ENCODE assay signal across 1 cellular context in genomic region chr10:43229208-43230061, GRCh38.
A peak's percentile ranks its signal among the peaks of the same experiment; 100 is the strongest.
TF ChIP-seq lines count a peak whose summit lies in the region.

No MANE protein-coding gene starts in this region.

TF ChIP-seq in HEK293, 187 proteins besides CTCF, POLR2A, EP300 and RAD21 (continued from another document and continues in another):
- TF ChIP-seq PATZ1 (tag by site-specific recombination; IDR thresholded peaks at IDR 0.05) (no peak), ZNF433 (tag by site-specific recombination; IDR thresholded peaks at IDR 0.05; ENCODE audit: low read depth) (no peak), GFI1B (tag by site-specific recombination; IDR thresholded peaks at IDR 0.05) (no peak), GLI4 (tag by site-specific recombination; IDR thresholded peaks at IDR 0.05) (no peak), SP2 (tag by site-specific recombination; IDR thresholded peaks at IDR 0.05) (peak; percentile 55), ZNF658 (tag by site-specific recombination; IDR thresholded peaks at IDR 0.05) (no peak), ZNF830 (tag by site-specific recombination; IDR thresholded peaks at IDR 0.05; ENCODE audit: low read depth) (no peak), ZNF18 (tag by site-specific recombination; IDR thresholded peaks at IDR 0.05) (no peak), ZBTB21 (tag by site-specific recombination; IDR thresholded peaks at IDR 0.05) (no peak), ZBTB20 (tag by site-specific recombination; IDR thresholded peaks at IDR 0.05) (peak; percentile 21; the same call in 1 of the 2 replicates), ZNF24 (tag by site-specific recombination; IDR thresholded peaks at IDR 0.05) (no peak), ZSCAN4 (tag by site-specific recombination; IDR thresholded peaks at IDR 0.05) (no peak), HIC1 (tag by site-specific recombination; IDR thresholded peaks at IDR 0.05) (no peak; the same call in 1 of the 2 replicates), ZNF23 (tag by site-specific recombination; IDR thresholded peaks at IDR 0.05; ENCODE audit: borderline replicate concordance) (no peak), EGR2 (tag by site-specific recombination; IDR thresholded peaks at IDR 0.05; ENCODE audit: low read depth) (peak; percentile 28; the same call in 1 of the 2 replicates), GLIS2 (tag by site-specific recombination; IDR thresholded peaks at IDR 0.05) (peak; percentile 82), ZNF394 (tag by site-specific recombination; IDR thresholded peaks at IDR 0.05; ENCODE audit: borderline replicate concordance) (no peak; the same call in 1 of the 2 replicates), PBX3 (CRISPR knock-in tag; IDR thresholded peaks at IDR 0.05) (peak; percentile 9; the same call in 1 of the 2 replicates), TRIM28 (IDR thresholded peaks at IDR 0.05; ENCODE audit: borderline replicate concordance, low read length) (no peak), SCRT2 (tag by site-specific recombination; IDR thresholded peaks at IDR 0.05) (peak; percentile 99), ZFP3 (tag by site-specific recombination; IDR thresholded peaks at IDR 0.05; ENCODE audit: low read depth) (peak; percentile 79), ZNF488 (tag by site-specific recombination; IDR thresholded peaks at IDR 0.05) (no peak), ZNF549 (tag by site-specific recombination; IDR thresholded peaks at IDR 0.05) (no peak), KLF7 (tag by site-specific recombination; IDR thresholded peaks at IDR 0.05; ENCODE audit: borderline replicate concordance) (no peak), ZNF660 (tag by site-specific recombination; IDR thresholded peaks at IDR 0.05) (no peak), ZNF558 (tag by site-specific recombination; IDR thresholded peaks at IDR 0.05) (no peak), ZNF184 (tag by site-specific recombination; IDR thresholded peaks at IDR 0.05) (no peak), ZNF155 (tag by site-specific recombination; IDR thresholded peaks at IDR 0.05) (no peak), ZNF26 (tag by site-specific recombination; IDR thresholded peaks at IDR 0.05) (no peak), ZSCAN5A (tag by site-specific recombination; IDR thresholded peaks at IDR 0.05) (no peak), ZNF521 (tag by site-specific recombination; IDR thresholded peaks at IDR 0.05) (no peak), ZNF704 (tag by site-specific recombination; IDR thresholded peaks at IDR 0.05) (no peak), SP3 (tag by site-specific recombination; IDR thresholded peaks at IDR 0.05) (peak; percentile 64), ZNF302 (tag by site-specific recombination; IDR thresholded peaks at IDR 0.05; ENCODE audit: low read depth) (no peak), HOXC10 (CRISPR knock-in tag; IDR thresholded peaks at IDR 0.05) (no peak), ZNF335 (tag by site-specific recombination; conservative IDR thresholded peaks at IDR 0.05) (peak; percentile 76), ZNF391 (tag by site-specific recombination; IDR thresholded peaks at IDR 0.05; ENCODE audit: borderline replicate concordance, low read depth) (no peak), ZFHX2 (tag by site-specific recombination; conservative IDR thresholded peaks at IDR 0.05) (peak; percentile 54; the same call in 1 of the 2 replicates), ZNF677 (tag by site-specific recombination; IDR thresholded peaks at IDR 0.05) (0 out of 2 replicates have a peak, but pooled peaks have one; percentile 27), ZNF645 (tag by site-specific recombination; IDR thresholded peaks at IDR 0.05) (no peak), KLF17 (tag by site-specific recombination; IDR thresholded peaks at IDR 0.05) (no peak), ZNF19 (tag by site-specific recombination; IDR thresholded peaks at IDR 0.05; ENCODE audit: low read depth) (no peak), ZIC2 (tag by site-specific recombination; IDR thresholded peaks at IDR 0.05) (0 out of 2 replicates have a peak, but pooled peaks have one; percentile 6), SALL2 (tag by site-specific recombination; IDR thresholded peaks at IDR 0.05; ENCODE audit: borderline replicate concordance) (no peak), SCRT1 (tag by site-specific recombination; IDR thresholded peaks at IDR 0.05; ENCODE audit: borderline replicate concordance) (peak; percentile 90), ZNF692 (tag by site-specific recombination; IDR thresholded peaks at IDR 0.05) (0 out of 2 replicates have a peak, but pooled peaks have one; percentile 17), ZNF140 (tag by site-specific recombination; IDR thresholded peaks at IDR 0.05) (no peak)
